Comparison of ENCODE assay signal across 8 cellular contexts in genomic region chr17:17824119-17824779, GRCh38. TPM values are rescaled to one million over a fixed set of nuclear protein-coding genes. Genes with fewer than 3 reads are reported as not detected.
DNase-seq lines count a peak whose midpoint lies in the region; ATAC-seq and TF ChIP-seq lines count a peak whose summit lies in the region.

No MANE protein-coding gene starts in this region.

- DNase-seq in WERI-Rb-1 (peak; percentile 51), skeletal muscle cell (ENCODE audit: low read depth) (no peak), middle frontal gyrus (ENCODE audit: extremely low spot score, low spot score) (no peak), inferior parietal cortex (ENCODE audit: extremely low spot score) (no peak), OCI-M1 (lab: John Stamatoyannopoulos, UW) (no peak)

- H3K36me3 ChIP-seq in WERI-Rb-1 (peaks cover 43% of the 10 kb centered on the region), gastroesophageal sphincter (peaks cover 0 to 25% of the 10 kb centered on the region in 2 donors)

- peaks cover 9 to 90% (median 36%) of the 10 kb centered on the region in 3 donors for H3K4me1 ChIP-seq in gastroesophageal sphincter

- ATAC-seq in GM18498 (IDR thresholded peaks at IDR 0.05; ENCODE audit: unreplicated experiment): peak; percentile 7
- ATAC-seq in HG02884 (IDR thresholded peaks at IDR 0.05; ENCODE audit: unreplicated experiment): peak; percentile 9
- no peak for ATAC-seq in gastroesophageal sphincter

- H3K9me3 ChIP-seq in WERI-Rb-1 (ENCODE audit: severe bottlenecking) (no peaks in the 10 kb centered on the region), gastroesophageal sphincter (no peaks in the 10 kb centered on the region)

- TF ChIP-seq EP300 in gastroesophageal sphincter (IDR thresholded peaks at IDR 0.05): no peak

- H3K27ac ChIP-seq in WERI-Rb-1: peak overlapping the region; percentile 98
- peak overlapping the region; percentile 66 to 86 (median 81) for H3K27ac ChIP-seq in gastroesophageal sphincter

- H3K4me3 ChIP-seq in WERI-Rb-1 (ENCODE audit: low read depth, low read length): peak overlapping the region; percentile 26
- H3K4me3 ChIP-seq in gastroesophageal sphincter: peak overlapping the region in 1 of 2 donors; percentile 55
- H3K4me3 ChIP-seq in skeletal muscle cell (ENCODE audit: low read depth, low read length): peak overlapping the region; percentile 1

- 0% methylated on average over 1 of the region's 11 CpGs; no CpG with 5 or more reads in 1 of the 2 donors for WGBS in gastroesophageal sphincter (ENCODE audit: low coverage in 1 of 2), 2 donors

- H3K27me3 ChIP-seq in WERI-Rb-1 (ENCODE audit: insufficient read depth, low read depth, severe bottlenecking) (no peaks in the 10 kb centered on the region), gastroesophageal sphincter (no peaks in the 10 kb centered on the region)

- TF ChIP-seq POLR2A in gastroesophageal sphincter (IDR thresholded peaks at IDR 0.05): no peak

- TF ChIP-seq CTCF in WERI-Rb-1 (IDR thresholded peaks at IDR 0.05; ENCODE audit: low read depth, low read length) (no peak), gastroesophageal sphincter (IDR thresholded peaks at IDR 0.05) (no peak)

RNA-seq across cellular contexts. Expression of gene SREBF1, which starts 12.5 kb away (rescaled TPM):
- 10 to 100 TPM; 16.1 to 90.7 (median 56.1) TPM for total RNA-seq in gastroesophageal sphincter
